Comparison of ENCODE assay signal across 8 cellular contexts in genomic region chr19:12163841-12164240, GRCh38. TPM values are rescaled to one million over a fixed set of nuclear protein-coding genes. Genes with fewer than 3 reads are reported as not detected.
DNase-seq lines count a peak whose midpoint lies in the region; ATAC-seq and TF ChIP-seq lines count a peak whose summit lies in the region.

No MANE protein-coding gene starts in this region.

- peak overlapping the region; percentile 85 for H3K4me2 ChIP-seq in skeletal muscle satellite cell (ENCODE audit: low read length)

- no peak for DNase-seq in HAP-1 (ENCODE audit: low spot score in 2 of 2)
- peak; percentile 27 for DNase-seq in fibroblast of villous mesenchyme (ENCODE audit: low read depth)
- no peak for DNase-seq in amniotic stem cell (lab: John Stamatoyannopoulos, UW)

- H3K9me3 ChIP-seq in HAP-1 (no peaks in the 10 kb centered on the region), skeletal muscle satellite cell (replicated peaks; ENCODE audit: low read length) (no peaks in the 10 kb centered on the region)

- no peak for TF ChIP-seq CTCF in fibroblast of villous mesenchyme (IDR thresholded peaks at IDR 0.05; ENCODE audit: insufficient read depth, low read depth, low read length)

- peak; percentile 7; the same call in 2 of the 3 replicates for ATAC-seq in SK-N-SH treated with all-trans-retinoic acid at 6 μM for 48 hours
- no peak for ATAC-seq in HG02798 (IDR thresholded peaks at IDR 0.05; ENCODE audit: poor library complexity, unreplicated experiment)
- no peak for ATAC-seq in GM19463 (IDR thresholded peaks at IDR 0.05; ENCODE audit: unreplicated experiment)
- ATAC-seq in HG02840 (IDR thresholded peaks at IDR 0.05; ENCODE audit: low FRiP score, unreplicated experiment): no peak

- H3K4me1 ChIP-seq in HAP-1: no peaks in the 10 kb centered on the region
- H3K4me1 ChIP-seq in skeletal muscle satellite cell (ENCODE audit: control insufficient read depth, insufficient read depth, low read length): peaks cover 16% of the 10 kb centered on the region

- in situ Hi-C loops in HAP-1 (cut with MboI; ENCODE audit: low sequenced_read_pairs): no loop called here

- H3K27me3 ChIP-seq in HAP-1 (ENCODE audit: low read depth) (no peaks in the 10 kb centered on the region), skeletal muscle satellite cell (ENCODE audit: control insufficient read depth, insufficient read depth, low read length) (no peaks in the 10 kb centered on the region)

- H3K4me3 ChIP-seq in HAP-1 (peak overlapping the region; percentile 62), fibroblast of villous mesenchyme (ENCODE audit: low read depth, low read length) (peak overlapping the region; percentile 92), skeletal muscle satellite cell (ENCODE audit: low read length) (peak overlapping the region; percentile 94)

- peak overlapping the region; percentile 95 for H3K9ac ChIP-seq in skeletal muscle satellite cell (ENCODE audit: low read depth, low read length)

- H3K36me3 ChIP-seq in HAP-1 (replicated peaks) (no peaks in the 10 kb centered on the region), skeletal muscle satellite cell (ENCODE audit: insufficient read depth, low read length) (peaks cover 14% of the 10 kb centered on the region)

TF ChIP-seq in SK-N-SH treated with all-trans-retinoic acid at 6 μM for 48 hours, 23 proteins besides CTCF, POLR2A, EP300 and RAD21:
- TF ChIP-seq SNAI2 (CRISPR knock-in tag; IDR thresholded peaks at IDR 0.05) (no peak), CSDC2 (CRISPR knock-in tag; IDR thresholded peaks at IDR 0.05) (no peak), TOX (CRISPR knock-in tag; IDR thresholded peaks at IDR 0.05; ENCODE audit: borderline replicate concordance) (no peak), CREB5 (CRISPR knock-in tag; IDR thresholded peaks at IDR 0.05; ENCODE audit: low read depth) (no peak), RARB (CRISPR knock-in tag; IDR thresholded peaks at IDR 0.05) (no peak), ZFP3 (CRISPR knock-in tag; IDR thresholded peaks at IDR 0.05) (no peak), PPARA (CRISPR knock-in tag; IDR thresholded peaks at IDR 0.05; ENCODE audit: borderline replicate concordance) (no peak), TSHZ2 (CRISPR knock-in tag; IDR thresholded peaks at IDR 0.05) (no peak)
- TF ChIP-seq, protein P1, sequence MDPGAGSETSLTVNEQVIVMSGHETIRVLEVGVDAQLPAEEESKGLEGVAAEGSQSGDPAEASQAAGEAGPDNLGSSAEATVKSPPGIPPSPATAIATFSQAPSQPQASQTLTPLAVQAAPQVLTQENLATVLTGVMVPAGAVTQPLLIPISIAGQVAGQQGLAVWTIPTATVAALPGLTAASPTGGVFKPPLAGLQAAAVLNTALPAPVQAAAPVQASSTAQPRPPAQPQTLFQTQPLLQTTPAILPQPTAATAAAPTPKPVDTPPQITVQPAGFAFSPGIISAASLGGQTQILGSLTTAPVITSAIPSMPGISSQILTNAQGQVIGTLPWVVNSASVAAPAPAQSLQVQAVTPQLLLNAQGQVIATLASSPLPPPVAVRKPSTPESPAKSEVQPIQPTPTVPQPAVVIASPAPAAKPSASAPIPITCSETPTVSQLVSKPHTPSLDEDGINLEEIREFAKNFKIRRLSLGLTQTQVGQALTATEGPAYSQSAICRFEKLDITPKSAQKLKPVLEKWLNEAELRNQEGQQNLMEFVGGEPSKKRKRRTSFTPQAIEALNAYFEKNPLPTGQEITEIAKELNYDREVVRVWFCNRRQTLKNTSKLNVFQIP (CRISPR knock-in tag; IDR thresholded peaks at IDR 0.05; ENCODE audit: borderline replicate concordance, low read depth): no peak

RNA-seq across cellular contexts. Expression of gene ZNF136, which starts 0.9 kb away (rescaled TPM):
- 5.2 and 8.2 TPM in 2 replicates for total RNA-seq in fibroblast of villous mesenchyme
- total RNA-seq in skeletal muscle satellite cell (2012; rRNA removed): 3.1 and 3.8 TPM in 2 replicates

RNA-seq across cellular contexts. Expression of gene ZNF625, which starts 7.3 kb away (rescaled TPM):
- total RNA-seq in fibroblast of villous mesenchyme: 10.3 and 14.7 TPM in 2 replicates
- total RNA-seq in skeletal muscle satellite cell (2012; rRNA removed): 9.8 and 9.9 TPM in 2 replicates

RNA-seq across cellular contexts. Expression of gene ZNF20, which starts 23.7 kb away (rescaled TPM):
- total RNA-seq in fibroblast of villous mesenchyme: 3.5 and 6.0 TPM in 2 replicates
- total RNA-seq in skeletal muscle satellite cell (2012; rRNA removed): 2.4 and 3.3 TPM in 2 replicates
